6 cellular contexts compared by ENCODE assay signal in the genomic region with DNA sequence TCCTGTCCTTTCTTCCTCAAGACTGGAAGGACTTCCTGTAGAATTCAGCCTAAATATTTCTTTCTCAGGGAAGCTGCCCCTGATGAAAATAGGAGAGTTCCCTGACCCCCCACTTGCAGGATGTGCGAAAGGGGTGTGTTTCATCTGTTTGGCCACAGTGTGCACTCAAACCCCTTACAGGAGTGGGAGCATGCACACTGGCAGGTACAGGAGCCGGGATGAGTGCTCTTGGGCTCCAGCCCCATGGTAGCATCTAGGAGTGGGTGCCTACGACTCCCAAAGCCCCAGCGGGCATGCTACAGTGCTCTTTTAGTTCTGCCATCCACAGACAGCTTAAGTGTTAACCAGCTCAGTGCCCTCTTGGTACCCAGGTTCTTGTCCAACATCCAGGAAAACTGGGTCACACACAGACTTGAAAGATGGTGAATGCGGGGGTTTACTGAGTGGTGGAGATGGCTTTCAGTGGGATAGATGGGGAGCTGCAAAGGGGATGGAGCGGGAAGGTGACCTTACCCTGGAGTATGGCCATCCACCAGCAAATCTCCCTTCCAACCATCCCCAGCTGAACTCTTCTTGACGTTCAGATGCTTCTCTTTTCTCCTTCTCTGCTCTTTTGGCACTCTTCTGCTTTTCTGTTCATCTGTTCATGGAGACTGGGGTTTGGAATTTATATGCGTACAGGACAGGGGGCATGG.
"Had no signal": no experiment of that assay in that cellular context is flagged by ENCODE, and none has a peak within 500 bp of the region (broad histone marks: within the 10 kb centered on the region; RNA-seq: fewer than 3 reads in every experiment).

No MANE protein-coding gene starts in this region.

- DNase-seq: H7, HFFc6 had no signal

- H3K4me3 ChIP-seq: GM23338, HAP-1 had no signal

- H3K36me3 ChIP-seq: HAP-1 had no signal

- H3K4me1 Mint-ChIP-seq: GM23338, IgD-negative memory B cell had no signal

- H3K27ac Mint-ChIP-seq: GM23338, HFFc6, IgD-negative memory B cell had no signal

- H3K9me3 Mint-ChIP-seq: GM23338, HFFc6, IgD-negative memory B cell had no signal

- H3K9me3 ChIP-seq: HAP-1 had no signal

- H3K27ac ChIP-seq: HL-60 had no signal

- H3K4me3 Mint-ChIP-seq: GM23338, HFFc6, IgD-negative memory B cell had no signal

- H3K4me1 ChIP-seq: HAP-1 had no signal
